Comparison of ENCODE assay signal across 23 cellular contexts in genomic region chr2:95799892-95800291, GRCh38.
"Had no signal": no experiment of that assay in that cellular context is flagged by ENCODE, and none has a peak within 500 bp of the region (broad histone marks: within the 10 kb centered on the region; RNA-seq: fewer than 3 reads in every experiment).

No MANE protein-coding gene starts in this region.

- H3K4me3 ChIP-seq: esophagus squamous epithelium, gastroesophageal sphincter, left lung, lung, right atrium auricular region, testis, tibial nerve had no signal

- H3K4me1 Mint-ChIP-seq: central memory CD8-positive, alpha-beta T cell; naive B cell; nephron; stimulated activated memory B cell treated with anti-CD40 and anti-IgM and Interleukin-4, amounts not matched to agents 10 μg/mL and 1 μg/mL and 100 μg/mL, for 72 hours; stimulated activated naive CD8-positive, alpha-beta T cell treated with anti-CD3 and anti-CD28 coated beads, Interleukin-15, amount 100 ng/mL, for 72 hours had no signal

- H3K27me3 Mint-ChIP-seq: central memory CD8-positive, alpha-beta T cell; dendritic cell treated with granulocyte-macrophage colony-stimulating factor and Interleukin-4, amounts not matched to agents 40 ng/mL and 50 ng/mL, for 4 days; effector memory CD8-positive, alpha-beta T cell; naive B cell; stimulated activated memory B cell treated with anti-CD40 and anti-IgM and Interleukin-4, amounts not matched to agents 10 μg/mL and 1 μg/mL and 100 μg/mL, for 72 hours; stimulated activated naive CD8-positive, alpha-beta T cell treated with anti-CD3 and anti-CD28 coated beads, Interleukin-15, amount 100 ng/mL, for 72 hours had no signal

- H2AFZ ChIP-seq: parathyroid adenoma had no signal

- H3K36me3 ChIP-seq: esophagus squamous epithelium, right atrium auricular region had no signal

- H3K4me3 Mint-ChIP-seq: central memory CD8-positive, alpha-beta T cell; dendritic cell treated with granulocyte-macrophage colony-stimulating factor and Interleukin-4, amounts not matched to agents 40 ng/mL and 50 ng/mL, for 4 days; effector memory CD8-positive, alpha-beta T cell; naive B cell; nephron; stimulated activated memory B cell treated with anti-CD40 and anti-IgM and Interleukin-4, amounts not matched to agents 10 μg/mL and 1 μg/mL and 100 μg/mL, for 72 hours; stimulated activated naive CD8-positive, alpha-beta T cell treated with anti-CD3 and anti-CD28 coated beads, Interleukin-15, amount 100 ng/mL, for 72 hours had no signal

- DNase-seq: effector memory CD8-positive, alpha-beta T cell; esophagus squamous epithelium; foreskin fibroblast; glutamatergic neuron; islet precursor cell; mesendoderm; naive B cell; stimulated activated CD4-positive, alpha-beta T cell treated with anti-CD3 and anti-CD28 coated beads, Interleukin-15, amount 100 ng/mL, for 24 hours; stimulated activated CD4-positive, alpha-beta T cell treated with anti-CD3 and anti-CD28 coated beads, Interleukin-1b, Interleukin-23, amount 100 ng/mL, for 48 hours; stimulated activated CD4-positive, alpha-beta T cell treated with anti-CD3 and anti-CD28 coated beads, Interleukin-4, amount 100 ng/mL, for 24 hours; stimulated activated naive CD8-positive, alpha-beta T cell treated with anti-CD3 and anti-CD28 coated beads, Interleukin-15, amount 100 ng/mL, for 72 hours; testis had no signal

- H3K9me3 ChIP-seq: testis had no signal

- H3K27ac Mint-ChIP-seq: dendritic cell treated with granulocyte-macrophage colony-stimulating factor and Interleukin-4, amounts not matched to agents 40 ng/mL and 50 ng/mL, for 4 days; effector memory CD8-positive, alpha-beta T cell; naive B cell; nephron; stimulated activated memory B cell treated with anti-CD40 and anti-IgM and Interleukin-4, amounts not matched to agents 10 μg/mL and 1 μg/mL and 100 μg/mL, for 72 hours; stimulated activated naive CD8-positive, alpha-beta T cell treated with anti-CD3 and anti-CD28 coated beads, Interleukin-15, amount 100 ng/mL, for 72 hours had no signal

- ATAC-seq: effector memory CD8-positive, alpha-beta T cell; gastroesophageal sphincter; left lung; stimulated activated memory B cell treated with anti-CD40 and anti-IgM and Interleukin-4, amounts not matched to agents 10 μg/mL and 1 μg/mL and 100 μg/mL, for 72 hours; stimulated activated naive CD8-positive, alpha-beta T cell treated with anti-CD3 and anti-CD28 coated beads, Interleukin-15, amount 100 ng/mL, for 72 hours had no signal

- H3K27ac ChIP-seq: epithelial cell of prostate, esophagus squamous epithelium, gastroesophageal sphincter, left lung, parathyroid adenoma, right atrium auricular region, testis, tibial nerve had no signal

- H3K9ac ChIP-seq: parathyroid adenoma had no signal

- H3K27me3 ChIP-seq: esophagus squamous epithelium, gastroesophageal sphincter, left lung, right atrium auricular region, testis, tibial nerve had no signal

- H3K4me1 ChIP-seq: esophagus squamous epithelium, gastroesophageal sphincter, left lung, parathyroid adenoma, right atrium auricular region, testis, tibial nerve had no signal
